Comparison of ENCODE assay signal across 21 cellular contexts in the genomic region with DNA sequence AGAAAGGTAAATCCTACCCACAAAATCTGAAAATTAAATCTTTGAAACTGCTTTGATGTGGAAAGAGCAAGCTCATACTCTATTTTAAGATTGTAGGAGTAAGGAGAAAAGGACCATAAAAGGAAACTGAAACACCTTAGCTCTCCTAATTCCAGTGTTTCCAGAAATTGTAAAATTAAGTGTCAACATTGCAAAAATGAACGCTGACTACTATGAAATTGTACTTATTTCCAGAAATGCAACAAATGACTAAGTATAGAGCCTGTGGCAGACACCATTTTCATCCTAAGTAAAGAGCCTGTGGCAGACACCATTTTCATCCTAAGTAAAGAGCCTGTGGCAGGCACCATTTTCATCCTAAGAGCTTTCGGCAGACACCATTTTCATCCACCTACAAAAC. TPM values are rescaled to one million over a fixed set of nuclear protein-coding genes. Genes with fewer than 3 reads are reported as not detected.
DNase-seq lines count a peak whose midpoint lies in the region; ATAC-seq, FAIRE-seq and TF ChIP-seq lines count a peak whose summit lies in the region.
"Had no signal": no experiment of that assay in that cellular context is flagged by ENCODE, and none has a peak within 500 bp of the region (broad histone marks: within the 10 kb centered on the region; RNA-seq: fewer than 3 reads in every experiment).

No MANE protein-coding gene starts in this region.

- peaks cover 32% of the 10 kb centered on the region for H3K27me3 Mint-ChIP-seq in T-helper 17 cell

- DNase-seq in HepG2 (ENCODE audit: low spot score) (no peak), right lobe of liver (no peak), IMR-90 (no peak), mesendoderm (no peak), T-helper 17 cell (no peak), AML-193 (lab: John Stamatoyannopoulos, UW) (no peak)
- DNase-seq: 8988T; Caco-2; CD4-positive, CD25-positive, alpha-beta regulatory T cell; CD8-positive, alpha-beta T cell; DMS 273 treated with DMSO at 0.1 percent for 48 hours; EL; GDM1; GOT3 had no signal

- H4K8ac ChIP-seq in IMR-90 (ENCODE audit: low read depth in 2 of 2, low read length in 2 of 2) (no peak overlapping the region), mesendoderm (ENCODE audit: low read depth, low read length) (no peak overlapping the region)

- dilution Hi-C loops in IMR-90 (cut with HindIII; ENCODE audit: low sequenced_read_pairs, unreplicated experiment): no loop called here

- H3K56ac ChIP-seq in IMR-90 (ENCODE audit: extremely low read depth, insufficient read depth, low read length) (no peak overlapping the region), mesendoderm (ENCODE audit: low read length) (no peak overlapping the region)

- in situ Hi-C loops in HepG2 (cut with HindIII; ENCODE audit: extremely low pct_ligation_motif_present, low pct_unique_long_range_greater_than_20kb) (loop anchor here (5.0 kb wide), 1 partner anchor 391 kb away; no protein-coding TSS in a partner anchor), IMR-90 (cut with MboI; ENCODE audit: low sequenced_read_pairs) (loop anchor here (10.0 to 25.0 kb wide), 2 partner anchors 308 to 474 kb away; no protein-coding TSS in a partner anchor)

- CTCF ChIA-PET in HepG2 (lab: Yijun Ruan, JAX; ENCODE audit: low intra/inter-chr PET ratio, low total read pairs): interaction anchor here (1.8 to 1.9 kb wide), 2 partner anchors 602 to 604 kb away, joined by 9 to 15 read pairs; no protein-coding TSS in a partner anchor
- CTCF ChIA-PET in IMR-90 (lab: Yijun Ruan, JAX): no interaction called here

- H4K91ac ChIP-seq in IMR-90 (ENCODE audit: insufficient read depth, low read depth, low read length): no peak overlapping the region

- no TSS peak for BruUV-seq in HepG2 (replicated peaks; lab: Mats Ljungman, UMichigan)
- BruUV-seq in IMR-90 (replicated peaks; lab: Mats Ljungman, UMichigan): no TSS peak

- no peak overlapping the region for H2AK5ac ChIP-seq in IMR-90 (ENCODE audit: low read depth, low read length)
- peak overlapping the region; percentile 32 for H2AK5ac ChIP-seq in mesendoderm (ENCODE audit: low read length)

- H3K79me2 ChIP-seq in HepG2 (ENCODE audit: insufficient read depth, low read length) (no peaks in the 10 kb centered on the region), mesendoderm (ENCODE audit: control insufficient read depth, insufficient read depth, low read length) (no peaks in the 10 kb centered on the region)

- TF ChIP-seq CTCF in HepG2 (CRISPR knock-in tag; IDR thresholded peaks at IDR 0.05) (no peak), right lobe of liver (IDR thresholded peaks at IDR 0.05) (no peak), IMR-90 (conservative IDR thresholded peaks at IDR 0.05; ENCODE audit: low read depth, low read length) (no peak)

- H2BK20ac ChIP-seq in IMR-90 (ENCODE audit: low read depth, low read length): no peak overlapping the region

- H2BK120ac ChIP-seq in IMR-90 (ENCODE audit: low read depth, low read length) (no peak overlapping the region), mesendoderm (ENCODE audit: low read depth, low read length) (no peak overlapping the region)

- no peak overlapping the region for H3K27ac Mint-ChIP-seq in T-helper 17 cell
- H3K27ac Mint-ChIP-seq: B cell; CD4-positive, CD25-positive, alpha-beta regulatory T cell; CD8-positive, alpha-beta T cell had no signal

- TF ChIP-seq EP300 in HepG2 (IDR thresholded peaks at IDR 0.05; ENCODE audit: low read depth in 2 of 2, low read length in 2 of 2) (no peak), HepG2 (CRISPR knock-in tag; IDR thresholded peaks at IDR 0.05; ENCODE audit: borderline replicate concordance) (no peak)

- no peak overlapping the region for H3K27ac ChIP-seq in HepG2 (ENCODE audit: extremely low read length, insufficient read depth, low read length)
- H3K27ac ChIP-seq in right lobe of liver: no peak overlapping the region
- no peak overlapping the region for H3K27ac ChIP-seq in IMR-90 (ENCODE audit: insufficient read depth, low read length)
- H3K27ac ChIP-seq in mesendoderm (ENCODE audit: low read depth, low read length): no peak overlapping the region
- H3K27ac ChIP-seq: BLaER1, C4-2B had no signal

- POLR2A ChIA-PET in HepG2 (lab: Yijun Ruan, JAX): no interaction called here
- POLR2A ChIA-PET in IMR-90 (lab: Charles Lee; ENCODE audit: unreplicated experiment): interaction anchor here (0.6 kb wide), 1 partner anchor 764 kb away, joined by 7 read pairs; no protein-coding TSS in a partner anchor

- TF ChIP-seq RAD21 in HepG2 (CRISPR knock-in tag; IDR thresholded peaks at IDR 0.05) (no peak), IMR-90 (IDR thresholded peaks at IDR 0.05; ENCODE audit: low read length) (no peak)

- no peak overlapping the region for H3K4me2 ChIP-seq in HepG2 (ENCODE audit: low read depth, low read length)
- H3K4me2 ChIP-seq in IMR-90 (ENCODE audit: low read depth, low read length): no peak overlapping the region
- no peak overlapping the region for H3K4me2 ChIP-seq in mesendoderm (ENCODE audit: low read length)
- H3K4me2 ChIP-seq: BLaER1 had no signal

- no peaks in the 10 kb centered on the region for H3K4me1 Mint-ChIP-seq in T-helper 17 cell
- H3K4me1 Mint-ChIP-seq: B cell; CD4-positive, CD25-positive, alpha-beta regulatory T cell had no signal

- H3K27me3 ChIP-seq in HepG2 (ENCODE audit: control insufficient read depth in 1 of 2, insufficient read depth in 2 of 2, low read length in 2 of 2) (peaks cover 0 to 15% of the 10 kb centered on the region in 2 experiments; a peak in 3 of 5 replicates), right lobe of liver (no peaks in the 10 kb centered on the region), IMR-90 (ENCODE audit: control insufficient read depth, insufficient read depth, low read length) (peaks cover 12% of the 10 kb centered on the region), mesendoderm (ENCODE audit: insufficient read depth, low read length, poor library complexity) (no peaks in the 10 kb centered on the region)
- H3K27me3 ChIP-seq: BLaER1 had no signal

- no peak overlapping the region for H3K23ac ChIP-seq in IMR-90 (ENCODE audit: low read depth, low read length)
- no peak overlapping the region for H3K23ac ChIP-seq in mesendoderm (ENCODE audit: low read length)

- FAIRE-seq in HepG2 (lab: Jason Lieb, UNC): no peak
- FAIRE-seq: GM12878, GM19239, H54 had no signal

- H3K4me3 ChIP-seq in HepG2 (replicated peaks in 1 of 3; ENCODE audit: insufficient read depth in 1 of 3, low read depth in 2 of 3, low read length in 3 of 3) (no peak overlapping the region), right lobe of liver (no peak overlapping the region), IMR-90 (ENCODE audit: insufficient read depth, low read depth, low read length) (no peak overlapping the region), mesendoderm (ENCODE audit: low read length) (no peak overlapping the region)
- H3K4me3 ChIP-seq: BLaER1, GM12878, HAP-1 had no signal

- H3K36me3 Mint-ChIP-seq in T-helper 17 cell (ENCODE audit: low read depth): no peaks in the 10 kb centered on the region
- H3K36me3 Mint-ChIP-seq: CD4-positive, CD25-positive, alpha-beta regulatory T cell; CD8-positive, alpha-beta T cell had no signal

- H2BK15ac ChIP-seq in IMR-90 (ENCODE audit: low read depth, low read length): no peak overlapping the region
- H2BK15ac ChIP-seq in mesendoderm (replicated peaks; ENCODE audit: low read depth): no peak overlapping the region

- no peaks in the 10 kb centered on the region for H4K20me1 ChIP-seq in HepG2 (ENCODE audit: insufficient read depth, low read length)
- no peaks in the 10 kb centered on the region for H4K20me1 ChIP-seq in IMR-90 (ENCODE audit: insufficient read depth, low read length)
- H4K20me1 ChIP-seq: BLaER1 had no signal

- ATAC-seq in HepG2 (no peak), right lobe of liver (no peak), IMR-90 (ENCODE audit: low read depth) (no peak), T-helper 17 cell (no peak)
- ATAC-seq: CD8-positive, alpha-beta T cell; GM12878 had no signal

- no peaks in the 10 kb centered on the region for H3K36me3 ChIP-seq in HepG2 (replicated peaks in 1 of 2; ENCODE audit: control insufficient read depth in 1 of 2, insufficient read depth in 2 of 2, low read length in 2 of 2)
- no peaks in the 10 kb centered on the region for H3K36me3 ChIP-seq in right lobe of liver
- no peaks in the 10 kb centered on the region for H3K36me3 ChIP-seq in IMR-90 (ENCODE audit: control insufficient read depth, insufficient read depth, low read length)
- no peaks in the 10 kb centered on the region for H3K36me3 ChIP-seq in mesendoderm (ENCODE audit: control insufficient read depth, insufficient read depth, low read length)
- H3K36me3 ChIP-seq: BLaER1, HAP-1 had no signal

- intact Hi-C loops in HepG2 (cut with micrococcal nuclease; ENCODE audit: unreplicated experiment) (loop anchor here (10.0 kb wide), 2 partner anchors 318 to 772 kb away; partner anchors contain the start of gene NTPCR), right lobe of liver (cut with DNase I) (no loop called here), IMR-90 (cut with micrococcal nuclease) (loop anchor here (2.0 to 10.0 kb wide), 5 partner anchors 156 to 656 kb away; partner anchors contain the start of gene NTPCR)

- H3K4ac ChIP-seq in IMR-90 (ENCODE audit: low read depth, low read length): no peak overlapping the region
- H3K4ac ChIP-seq in mesendoderm (ENCODE audit: low read depth, low read length): no peak overlapping the region

- no peak overlapping the region for H3K4me3 Mint-ChIP-seq in T-helper 17 cell
- H3K4me3 Mint-ChIP-seq: B cell; CD4-positive, CD25-positive, alpha-beta regulatory T cell; CD8-positive, alpha-beta T cell had no signal

- H2AK9ac ChIP-seq in IMR-90 (replicated peaks; ENCODE audit: low read depth, low read length, poor library complexity): no peak overlapping the region

- H3K4me1 ChIP-seq in HepG2 (ENCODE audit: insufficient read depth, low read length): no peaks in the 10 kb centered on the region
- peaks cover 0 to 24% (median 7%) of the 10 kb centered on the region in 4 donors for H3K4me1 ChIP-seq in right lobe of liver
- no peaks in the 10 kb centered on the region for H3K4me1 ChIP-seq in IMR-90 (ENCODE audit: control insufficient read depth, insufficient read depth, low read length)
- peaks cover 8% of the 10 kb centered on the region for H3K4me1 ChIP-seq in mesendoderm (ENCODE audit: control insufficient read depth, low read depth, low read length)
- H3K4me1 ChIP-seq: Caco-2, HAP-1 had no signal

- H3K9me1 ChIP-seq in IMR-90 (ENCODE audit: insufficient read depth, low read length): no peaks in the 10 kb centered on the region

- no peak overlapping the region for H3K9ac ChIP-seq in HepG2 (ENCODE audit: insufficient read depth, low read depth, low read length)
- H3K9ac ChIP-seq in IMR-90 (ENCODE audit: low read depth, low read length): no peak overlapping the region
- H3K9ac ChIP-seq in mesendoderm (ENCODE audit: low read length): no peak overlapping the region
- H3K9ac ChIP-seq: BLaER1 had no signal

- WGBS in HepG2 (ENCODE audit: low lambda C conversion rate): 28% methylated on average over 2 of the region's 2 CpGs
- 88% methylated on average over 2 of the region's 2 CpGs for WGBS in right lobe of liver (ENCODE audit: insufficient coverage, low coverage, low lambda C conversion rate, missing lambda C conversion rate)
- WGBS in IMR-90 (ENCODE audit: extremely low coverage in 2 of 2, insufficient read length in 1 of 2), 2 experiments: no CpG with 5 or more reads among the region's 2 CpGs
- WGBS in mesendoderm (ENCODE audit: extremely low coverage, insufficient coverage, low lambda C conversion rate): no CpG with 5 or more reads among the region's 2 CpGs

- no peak overlapping the region for H2AFZ ChIP-seq in HepG2 (ENCODE audit: low read length)
- no peak overlapping the region for H2AFZ ChIP-seq in IMR-90 (replicated peaks; ENCODE audit: low read length, poor library complexity)

- H3K9me3 ChIP-seq in HepG2 (ENCODE audit: low read length) (no peaks in the 10 kb centered on the region), right lobe of liver (no peaks in the 10 kb centered on the region), IMR-90 (ENCODE audit: control insufficient read depth, insufficient read depth, low read length) (no peaks in the 10 kb centered on the region), T-helper 17 cell (ENCODE audit: control insufficient read depth, low read length, poor library complexity, severe bottlenecking) (no peaks in the 10 kb centered on the region)
- H3K9me3 ChIP-seq: BLaER1, Caco-2, HAP-1 had no signal

- no peak overlapping the region for H4K5ac ChIP-seq in IMR-90 (ENCODE audit: low read depth, low read length)
- H4K5ac ChIP-seq in mesendoderm (ENCODE audit: low read length): no peak overlapping the region

- no peak overlapping the region for H3K14ac ChIP-seq in IMR-90 (replicated peaks; ENCODE audit: low read depth, low read length)

- TF ChIP-seq POLR2A in HepG2 (IDR thresholded peaks at IDR 0.05; ENCODE audit: insufficient read depth in 1 of 2, low read depth in 2 of 2, low read length in 2 of 2): no peak
- no peak for TF ChIP-seq POLR2A in right lobe of liver (IDR thresholded peaks at IDR 0.05)
- TF ChIP-seq POLR2A in IMR-90 (IDR thresholded peaks at IDR 0.05; ENCODE audit: low read depth, low read length): no peak

- H2BK5ac ChIP-seq in IMR-90 (ENCODE audit: low read depth, low read length, poor library complexity, severe bottlenecking): no peak overlapping the region
- H2BK5ac ChIP-seq in mesendoderm (ENCODE audit: low read length): no peak overlapping the region

- H3K79me1 ChIP-seq in IMR-90 (ENCODE audit: low read depth in 1 of 2, low read length in 2 of 2): no peaks in the 10 kb centered on the region
- H3K79me1 ChIP-seq in mesendoderm (ENCODE audit: low read length): no peaks in the 10 kb centered on the region

- no peak overlapping the region; the same call in 1 of the 2 replicates for H3K18ac ChIP-seq in IMR-90 (ENCODE audit: low read depth, low read length)
- no peak overlapping the region for H3K18ac ChIP-seq in mesendoderm (ENCODE audit: low read length)

RNA-seq across cellular contexts. Expression of gene SIPA1L2, which starts 6.9 kb away (rescaled TPM):
- total RNA-seq in HepG2 (2016; rRNA removed; fragmentation: Illumina TruSeq; extraction: Trizol) (0.03 TPM in 1 of 2 replicates, not detected in the other), right lobe of liver (10 to 100 TPM in 4 of 6 experiments, 1 to 10 TPM in 2; 3.7 to 22.8 (median 10.7) TPM), IMR-90 (2012; rRNA removed) (11.9 and 13.4 TPM in 2 replicates), T-helper 17 cell (1 to 10 TPM; 1.3 to 3.3 TPM)
- not detected in 2 replicates for total RNA-seq in HepG2 (2016; cell fraction: cytosol; rRNA removed; fragmentation: Illumina TruSeq; extraction: Trizol; ENCODE audit: low read depth)
- not detected in 2 replicates for total RNA-seq in HepG2 (2016; cell fraction: insoluble cytoplasmic fraction; rRNA removed; fragmentation: Illumina TruSeq; extraction: Trizol)
- total RNA-seq in HepG2 (2016; cell fraction: membrane; rRNA removed; fragmentation: Illumina TruSeq; extraction: Trizol): 0.03 TPM in 1 of 2 replicates, not detected in the other
- total RNA-seq in HepG2 (2016; cell fraction: nucleus; rRNA removed; fragmentation: Illumina TruSeq; extraction: Trizol): not detected in 2 replicates
- polyA plus RNA-seq in HepG2 (2011; rRNA removed) (0.01 and 0.03 TPM in 2 replicates), IMR-90 (2012; rRNA removed) (6.2 and 7.1 TPM in 2 replicates)
- 0.01 TPM in 1 of 2 replicates, not detected in the other for polyA plus RNA-seq in HepG2 (2011; cell fraction: cytosol; rRNA removed)
- polyA plus RNA-seq in HepG2 (2011; cell fraction: nucleus; rRNA removed): 0.05 TPM in 1 of 2 replicates, not detected in the other
- not detected in 2 replicates for polyA plus RNA-seq in HepG2 (2012)
- not detected in 2 replicates for polyA plus RNA-seq in HepG2 (2016; cell fraction: cytosol; fragmentation: Illumina TruSeq; extraction: Trizol; ENCODE audit: low read depth)
- not detected in 2 replicates for polyA plus RNA-seq in HepG2 (2016; cell fraction: insoluble cytoplasmic fraction; fragmentation: Illumina TruSeq; extraction: Trizol; ENCODE audit: low read depth)
- not detected in 2 replicates for polyA plus RNA-seq in HepG2 (2016; cell fraction: membrane; fragmentation: Illumina TruSeq; extraction: Trizol; ENCODE audit: low read depth)
- not detected in 2 replicates for polyA plus RNA-seq in HepG2 (2016; cell fraction: nucleus; fragmentation: Illumina TruSeq; extraction: Trizol; ENCODE audit: insufficient read depth, low read depth)
- 0.77 TPM in 1 of 2 replicates, not detected in the other for polyA minus RNA-seq in HepG2 (2011; rRNA and poly(A)+ RNA removed; ENCODE audit: low replicate concordance)
- not detected in 2 replicates for polyA minus RNA-seq in HepG2 (2011; cell fraction: cytosol; rRNA and poly(A)+ RNA removed)
- polyA minus RNA-seq in HepG2 (2011; cell fraction: nucleus; rRNA and poly(A)+ RNA removed): not detected in 2 replicates
- polyA plus RNA-seq in IMR-90 (2012; cell fraction: cytosol; rRNA removed): 3.5 and 6.2 TPM in 2 replicates
- polyA plus RNA-seq in IMR-90 (2012; cell fraction: nucleus; rRNA removed; ENCODE audit: low replicate concordance): 12.0 and 22.7 TPM in 2 replicates
- 31.7 TPM for polyA plus RNA-seq in mesendoderm (2013, experiment 1 of 2)
- 33.6 TPM for polyA plus RNA-seq in mesendoderm (2013, experiment 2 of 2)
- polyA plus RNA-seq: CD4-positive, CD25-positive, alpha-beta regulatory T cell had no signal

Comparison
In these comparisons a context has a peak if more than half of its experiments do, and no peak if none do; other contexts are left out.
1. intact Hi-C loops: an anchor here in HepG2 (10.0 kb wide) and IMR-90 (2.0 to 10.0 kb wide); none called in right lobe of liver.